In the genomic region with DNA sequence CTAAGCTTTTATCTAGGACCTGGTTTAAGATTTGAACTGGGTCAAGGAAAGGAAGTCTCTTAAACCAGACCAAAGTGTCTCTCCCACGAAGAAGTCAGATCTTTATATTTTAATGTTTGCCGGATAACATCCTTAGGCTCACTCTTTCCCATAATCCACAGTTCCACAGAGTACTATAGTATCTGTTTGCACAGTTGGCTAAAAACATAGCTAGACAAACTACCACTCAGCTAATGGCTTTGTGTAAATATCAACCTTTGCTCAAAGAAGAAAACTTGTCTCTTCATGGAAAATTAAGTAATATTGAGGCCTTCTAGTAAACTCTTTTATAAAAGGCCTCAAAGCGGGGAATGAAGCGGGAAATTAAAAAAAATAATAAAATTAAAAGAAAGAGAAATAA, we compare ENCODE assay signal across 18 cellular contexts. TPM values are rescaled to one million over a fixed set of nuclear protein-coding genes. Genes with fewer than 3 reads are reported as not detected.
A peak's percentile ranks its signal among the peaks of the same experiment; 100 is the strongest.
DNase-seq lines count a peak whose midpoint lies in the region; ATAC-seq, FAIRE-seq and TF ChIP-seq lines count a peak whose summit lies in the region.
"Had no signal": no experiment of that assay in that cellular context is flagged by ENCODE, and none has a peak within 500 bp of the region (broad histone marks: within the 10 kb centered on the region; RNA-seq: fewer than 3 reads in every experiment).

No MANE protein-coding gene starts in this region.

- H3K4me3 ChIP-seq in HepG2 (replicated peaks in 1 of 3; ENCODE audit: insufficient read depth in 1 of 3, low read depth in 2 of 3, low read length in 3 of 3), result no peak overlapping the region
- no peak overlapping the region for H3K4me3 ChIP-seq in right lobe of liver
- H3K4me3 ChIP-seq in RWPE2 (ENCODE audit: severe bottlenecking), result no peak overlapping the region
- no peak overlapping the region for H3K4me3 ChIP-seq in testis
- H3K4me3 ChIP-seq in effector memory CD4-positive, alpha-beta T cell (ENCODE audit: insufficient read depth, low read depth, low read length, poor library complexity, severe bottlenecking), result no peak overlapping the region
- no peak overlapping the region for H3K4me3 ChIP-seq in spleen
- H3K4me3 ChIP-seq: BLaER1, SK-N-MC had no signal

- H3K36me3 ChIP-seq in HepG2 (replicated peaks in 1 of 2; ENCODE audit: control insufficient read depth in 1 of 2, insufficient read depth in 2 of 2, low read length in 2 of 2) (no peaks in the 10 kb centered on the region), right lobe of liver (no peaks in the 10 kb centered on the region), RWPE2 (ENCODE audit: low read depth) (no peaks in the 10 kb centered on the region), testis (ENCODE audit: low read depth, missing control alignments) (no peaks in the 10 kb centered on the region), spleen (no peaks in the 10 kb centered on the region)
- H3K36me3 ChIP-seq in effector memory CD4-positive, alpha-beta T cell (ENCODE audit: control insufficient read depth, insufficient read depth, low read length), result no peaks in the 10 kb centered on the region
- H3K36me3 ChIP-seq: BLaER1 had no signal

- no TSS peak for BruUV-seq in HepG2 (replicated peaks; lab: Mats Ljungman, UMichigan)

- H3K9ac ChIP-seq in HepG2 (ENCODE audit: insufficient read depth, low read depth, low read length), result no peak overlapping the region
- H3K9ac ChIP-seq: BLaER1 had no signal

- TF ChIP-seq CTCF in HepG2 (CRISPR knock-in tag; IDR thresholded peaks at IDR 0.05) (no peak), right lobe of liver (IDR thresholded peaks at IDR 0.05) (no peak), RWPE2 (IDR thresholded peaks at IDR 0.05; ENCODE audit: poor library complexity, severe bottlenecking) (no peak), testis (IDR thresholded peaks at IDR 0.05) (no peak), spleen (IDR thresholded peaks at IDR 0.05 in 8 of 11, conservative IDR thresholded peaks at IDR 0.05 in 3 of 11) (no peak)

- H3K4me1 ChIP-seq in HepG2 (ENCODE audit: insufficient read depth, low read length) (no peaks in the 10 kb centered on the region), right lobe of liver (no peaks in the 10 kb centered on the region), RWPE2 (ENCODE audit: insufficient read depth, poor library complexity, severe bottlenecking) (peaks cover 15% of the 10 kb centered on the region), testis (peaks cover 3% of the 10 kb centered on the region), spleen (peaks cover 3 to 22% (median 21%) of the 10 kb centered on the region in 6 donors)
- peaks cover 8% of the 10 kb centered on the region for H3K4me1 ChIP-seq in effector memory CD4-positive, alpha-beta T cell (ENCODE audit: control insufficient read depth, insufficient read depth, low read length, poor library complexity, severe bottlenecking)

- FAIRE-seq in HepG2 (lab: Jason Lieb, UNC) (no peak), islet of Langerhans (lab: Jason Lieb, UNC) (peak; percentile 74)
- FAIRE-seq: HTR-8/SVneo had no signal

- TF ChIP-seq POLR2A in HepG2 (IDR thresholded peaks at IDR 0.05; ENCODE audit: insufficient read depth in 1 of 2, low read depth in 2 of 2, low read length in 2 of 2), result no peak
- no peak for TF ChIP-seq POLR2A in right lobe of liver (IDR thresholded peaks at IDR 0.05)
- TF ChIP-seq POLR2A in testis (IDR thresholded peaks at IDR 0.05), result no peak
- TF ChIP-seq POLR2A in spleen (IDR thresholded peaks at IDR 0.05), result no peak

- DNase-seq in HepG2 (ENCODE audit: low spot score) (no peak), right lobe of liver (no peak), RWPE2 (ENCODE audit: low spot score) (no peak), testis (no peak), spleen (no peak)
- no peak for DNase-seq in effector memory CD4-positive, alpha-beta T cell
- DNase-seq: Calu3; CD8-positive, alpha-beta T cell; GF-D8; RPMI8226; SW 1271 had no signal

- no peaks in the 10 kb centered on the region for H4K20me1 ChIP-seq in HepG2 (ENCODE audit: insufficient read depth, low read length)
- H4K20me1 ChIP-seq: BLaER1 had no signal

- POLR2A ChIA-PET in HepG2 (lab: Yijun Ruan, JAX), result no interaction called here

- no peak overlapping the region for H3K4me2 ChIP-seq in HepG2 (ENCODE audit: low read depth, low read length)
- H3K4me2 ChIP-seq: BLaER1 had no signal

- ATAC-seq in HepG2, result no peak
- no peak for ATAC-seq in right lobe of liver
- ATAC-seq in RWPE2 (ENCODE audit: low read depth), result no peak
- ATAC-seq in GM18873 (IDR thresholded peaks at IDR 0.05; ENCODE audit: low FRiP score, unreplicated experiment), result no peak
- ATAC-seq: CD8-positive, alpha-beta T cell; HCT116 had no signal

- H3K27ac ChIP-seq in HepG2 (ENCODE audit: extremely low read length, insufficient read depth, low read length), result no peak overlapping the region
- no peak overlapping the region for H3K27ac ChIP-seq in right lobe of liver
- H3K27ac ChIP-seq in RWPE2 (ENCODE audit: poor library complexity, severe bottlenecking), result peak overlapping the region; percentile 68
- peak overlapping the region; percentile 33 to 44 for H3K27ac ChIP-seq in testis
- no peak overlapping the region for H3K27ac ChIP-seq in effector memory CD4-positive, alpha-beta T cell (ENCODE audit: insufficient read depth, low read length, poor library complexity, severe bottlenecking)
- H3K27ac ChIP-seq in spleen, result no peak overlapping the region
- H3K27ac ChIP-seq: BLaER1, SK-N-MC had no signal

- CTCF ChIA-PET in HepG2 (lab: Yijun Ruan, JAX; ENCODE audit: low intra/inter-chr PET ratio, low total read pairs), result no interaction called here

- in situ Hi-C loops in HepG2 (cut with HindIII; ENCODE audit: extremely low pct_ligation_motif_present, low pct_unique_long_range_greater_than_20kb), result no loop called here

- no peaks in the 10 kb centered on the region for H3K79me2 ChIP-seq in HepG2 (ENCODE audit: insufficient read depth, low read length)

- no peak overlapping the region for H2AFZ ChIP-seq in HepG2 (ENCODE audit: low read length)

- H3K9me3 ChIP-seq in HepG2 (ENCODE audit: low read length), result no peaks in the 10 kb centered on the region
- no peaks in the 10 kb centered on the region for H3K9me3 ChIP-seq in right lobe of liver
- H3K9me3 ChIP-seq in RWPE2 (ENCODE audit: severe bottlenecking), result no peaks in the 10 kb centered on the region
- H3K9me3 ChIP-seq in testis, result no peaks in the 10 kb centered on the region
- no peaks in the 10 kb centered on the region for H3K9me3 ChIP-seq in effector memory CD4-positive, alpha-beta T cell (ENCODE audit: control insufficient read depth, low read length)
- H3K9me3 ChIP-seq in spleen, result no peaks in the 10 kb centered on the region

- 35% methylated on average over 4 of the region's 4 CpGs for WGBS in HepG2 (ENCODE audit: low lambda C conversion rate)
- 37% methylated on average over 4 of the region's 4 CpGs for WGBS in right lobe of liver (ENCODE audit: insufficient coverage, low coverage, low lambda C conversion rate, missing lambda C conversion rate)
- WGBS in testis, 2 donors, result 55 to 71% methylated on average over 4 of the region's 4 CpGs
- WGBS in spleen, 5 donors, result 68 to 93% (median 86%) methylated on average over 4 of the region's 4 CpGs

- intact Hi-C loops in HepG2 (cut with micrococcal nuclease; ENCODE audit: unreplicated experiment), result no loop called here
- intact Hi-C loops in right lobe of liver (cut with DNase I), result no loop called here
- intact Hi-C loops in testis (cut with DNase I; ENCODE audit: low total_unique reads), result no loop called here
- intact Hi-C loops in spleen (cut with DNase I; ENCODE audit: low total_unique reads), result no loop called here

- TF ChIP-seq EP300 in HepG2 (IDR thresholded peaks at IDR 0.05; ENCODE audit: low read depth in 2 of 2, low read length in 2 of 2) (no peak), HepG2 (CRISPR knock-in tag; IDR thresholded peaks at IDR 0.05; ENCODE audit: borderline replicate concordance) (no peak)

- TF ChIP-seq RAD21 in HepG2 (CRISPR knock-in tag; IDR thresholded peaks at IDR 0.05), result no peak

- H3K27me3 ChIP-seq in HepG2 (ENCODE audit: control insufficient read depth in 1 of 2, insufficient read depth in 2 of 2, low read length in 2 of 2) (no peaks in the 10 kb centered on the region), right lobe of liver (no peaks in the 10 kb centered on the region), RWPE2 (ENCODE audit: insufficient read depth, poor library complexity, severe bottlenecking) (no peaks in the 10 kb centered on the region), testis (no peaks in the 10 kb centered on the region), spleen (replicated peaks in 1 of 7) (no peaks in the 10 kb centered on the region)
- H3K27me3 ChIP-seq in effector memory CD4-positive, alpha-beta T cell (replicated peaks; ENCODE audit: control insufficient read depth, insufficient read depth, low read length, poor library complexity, severe bottlenecking), result no peaks in the 10 kb centered on the region
- H3K27me3 ChIP-seq: BLaER1 had no signal

RNA-seq across cellular contexts. Expression of gene SLC9C1, which starts 13.5 kb away (rescaled TPM):
- total RNA-seq in HepG2 (2016; rRNA removed; fragmentation: Illumina TruSeq; extraction: Trizol) (not detected in 2 replicates), right lobe of liver (not detected), testis (1 to 10 TPM; 3.0 to 9.8 TPM), spleen (under 1 TPM in 1 of 7 donors, not detected in 6; 0.18 TPM)
- total RNA-seq in HepG2 (2016; cell fraction: cytosol; rRNA removed; fragmentation: Illumina TruSeq; extraction: Trizol; ENCODE audit: low read depth), result not detected in 2 replicates
- not detected in 2 replicates for total RNA-seq in HepG2 (2016; cell fraction: insoluble cytoplasmic fraction; rRNA removed; fragmentation: Illumina TruSeq; extraction: Trizol)
- not detected in 2 replicates for total RNA-seq in HepG2 (2016; cell fraction: membrane; rRNA removed; fragmentation: Illumina TruSeq; extraction: Trizol)
- not detected in 2 replicates for total RNA-seq in HepG2 (2016; cell fraction: nucleus; rRNA removed; fragmentation: Illumina TruSeq; extraction: Trizol)
- polyA plus RNA-seq in HepG2 (2011; rRNA removed) (not detected in 2 replicates), testis (ENCODE audit: insufficient read depth, low read depth, low replicate concordance) (20.0 TPM), spleen (under 1 TPM in 1 of 3 donors, not detected in 2; 0.05 TPM)
- polyA plus RNA-seq in HepG2 (2011; cell fraction: cytosol; rRNA removed), result not detected in 2 replicates
- not detected in 2 replicates for polyA plus RNA-seq in HepG2 (2011; cell fraction: nucleus; rRNA removed)
- not detected in 2 replicates for polyA plus RNA-seq in HepG2 (2012)
- not detected in 2 replicates for polyA plus RNA-seq in HepG2 (2016; cell fraction: cytosol; fragmentation: Illumina TruSeq; extraction: Trizol; ENCODE audit: low read depth)
- polyA plus RNA-seq in HepG2 (2016; cell fraction: insoluble cytoplasmic fraction; fragmentation: Illumina TruSeq; extraction: Trizol; ENCODE audit: low read depth), result not detected in 2 replicates
- not detected in 2 replicates for polyA plus RNA-seq in HepG2 (2016; cell fraction: membrane; fragmentation: Illumina TruSeq; extraction: Trizol; ENCODE audit: low read depth)
- not detected in 2 replicates for polyA plus RNA-seq in HepG2 (2016; cell fraction: nucleus; fragmentation: Illumina TruSeq; extraction: Trizol; ENCODE audit: insufficient read depth, low read depth)
- not detected in 2 replicates for polyA minus RNA-seq in HepG2 (2011; rRNA and poly(A)+ RNA removed; ENCODE audit: low replicate concordance)
- polyA minus RNA-seq in HepG2 (2011; cell fraction: cytosol; rRNA and poly(A)+ RNA removed), result not detected in 2 replicates
- not detected in 2 replicates for polyA minus RNA-seq in HepG2 (2011; cell fraction: nucleus; rRNA and poly(A)+ RNA removed)
- total RNA-seq: Calu3; CD8-positive, alpha-beta T cell had no signal
- polyA plus RNA-seq: IgD-negative memory B cell had no signal

RNA-seq across cellular contexts. Expression of gene CD200, which starts 25.4 kb away (rescaled TPM):
- total RNA-seq in HepG2 (2016; rRNA removed; fragmentation: Illumina TruSeq; extraction: Trizol), result not detected in 2 replicates
- total RNA-seq in HepG2 (2016; cell fraction: cytosol; rRNA removed; fragmentation: Illumina TruSeq; extraction: Trizol; ENCODE audit: low read depth), result not detected in 2 replicates
- not detected in 2 replicates for total RNA-seq in HepG2 (2016; cell fraction: insoluble cytoplasmic fraction; rRNA removed; fragmentation: Illumina TruSeq; extraction: Trizol)
- total RNA-seq in HepG2 (2016; cell fraction: membrane; rRNA removed; fragmentation: Illumina TruSeq; extraction: Trizol), result not detected in 2 replicates
- total RNA-seq in HepG2 (2016; cell fraction: nucleus; rRNA removed; fragmentation: Illumina TruSeq; extraction: Trizol), result not detected in 2 replicates
- not detected in 2 replicates for polyA plus RNA-seq in HepG2 (2011; rRNA removed)
- polyA plus RNA-seq in HepG2 (2011; cell fraction: cytosol; rRNA removed), result 0.03 TPM in 1 of 2 replicates, not detected in the other
- polyA plus RNA-seq in HepG2 (2011; cell fraction: nucleus; rRNA removed), result 0.05 TPM in 1 of 2 replicates, not detected in the other
- not detected in 2 replicates for polyA plus RNA-seq in HepG2 (2012)
- not detected in 2 replicates for polyA plus RNA-seq in HepG2 (2016; cell fraction: cytosol; fragmentation: Illumina TruSeq; extraction: Trizol; ENCODE audit: low read depth)
- not detected in 2 replicates for polyA plus RNA-seq in HepG2 (2016; cell fraction: insoluble cytoplasmic fraction; fragmentation: Illumina TruSeq; extraction: Trizol; ENCODE audit: low read depth)
- polyA plus RNA-seq in HepG2 (2016; cell fraction: membrane; fragmentation: Illumina TruSeq; extraction: Trizol; ENCODE audit: low read depth), result not detected in 2 replicates
- not detected in 2 replicates for polyA plus RNA-seq in HepG2 (2016; cell fraction: nucleus; fragmentation: Illumina TruSeq; extraction: Trizol; ENCODE audit: insufficient read depth, low read depth)
- polyA minus RNA-seq in HepG2 (2011; rRNA and poly(A)+ RNA removed; ENCODE audit: low replicate concordance), result not detected in 2 replicates
- not detected in 2 replicates for polyA minus RNA-seq in HepG2 (2011; cell fraction: cytosol; rRNA and poly(A)+ RNA removed)
- not detected in 2 replicates for polyA minus RNA-seq in HepG2 (2011; cell fraction: nucleus; rRNA and poly(A)+ RNA removed)
- total RNA-seq in right lobe of liver, result under 1 TPM in 2 of 6 experiments, not detected in 4; 0.25 to 0.40 TPM
- 1 to 10 TPM; 3.4 to 8.5 TPM for total RNA-seq in testis
- 6.3 TPM for polyA plus RNA-seq in testis (ENCODE audit: insufficient read depth, low read depth, low replicate concordance)
- 1 to 10 TPM; 4.8 to 9.3 (median 6.9) TPM for total RNA-seq in spleen
- polyA plus RNA-seq in spleen, result 10 to 100 TPM in 1 of 3 donors, 1 to 10 TPM in 2; 4.3 to 13.1 (median 4.5) TPM
- total RNA-seq: Calu3 had no signal

Comparison
In these comparisons a context has a peak if more than half of its experiments do, and no peak if none do; other contexts are left out.
1. H3K27ac ChIP-seq: peak in RWPE2 (single experiment) and testis (2 of 2); none in HepG2 (single experiment), right lobe of liver (0 of 3), effector memory CD4-positive, alpha-beta T cell (single experiment) and spleen (0 of 8).